3 cellular contexts compared by ENCODE assay signal in the genomic region with DNA sequence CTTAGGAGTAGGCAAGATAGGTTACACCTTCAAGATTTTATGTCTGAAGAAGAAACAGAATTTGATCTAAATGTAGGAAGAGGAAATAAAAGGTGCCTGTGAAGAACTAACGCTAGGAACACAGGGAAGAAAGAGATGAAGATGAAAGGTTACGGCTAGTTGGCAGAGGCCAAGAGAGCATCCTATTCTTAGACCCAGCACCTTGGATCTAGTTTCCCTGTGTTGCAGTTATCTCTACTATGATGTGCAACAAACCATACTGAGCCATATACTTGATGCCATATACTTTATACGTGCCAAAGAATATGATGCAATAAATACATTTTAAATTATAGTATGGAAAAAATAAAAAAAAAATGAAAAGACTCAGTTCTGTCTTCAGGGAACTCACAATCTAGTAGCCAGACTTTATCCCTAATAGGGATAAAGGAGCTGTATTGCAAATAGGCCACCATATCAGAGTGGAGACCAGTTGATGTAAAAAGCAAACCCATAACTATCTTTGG.
TF ChIP-seq lines count a peak whose summit lies in the region.

No MANE protein-coding gene starts in this region.

TF ChIP-seq in IMR-90, 13 proteins besides CTCF, POLR2A, EP300 and RAD21:
- no peak for TF ChIP-seq MAZ (IDR thresholded peaks at IDR 0.05; ENCODE audit: borderline replicate concordance, low read depth, low read length)
- peak; percentile 43; the same call in 1 of the 2 replicates for TF ChIP-seq CEBPB (IDR thresholded peaks at IDR 0.05; ENCODE audit: low read depth, low read length)
- no peak for TF ChIP-seq CHD1 (IDR thresholded peaks at IDR 0.05; ENCODE audit: low read depth, low read length)
- TF ChIP-seq ELK1 (IDR thresholded peaks at IDR 0.05; ENCODE audit: borderline replicate concordance, low read depth, low read length) = no peak
- TF ChIP-seq NFE2L2 (IDR thresholded peaks at IDR 0.05; ENCODE audit: low read depth, low read length) = no peak
- no peak for TF ChIP-seq RCOR1 (IDR thresholded peaks at IDR 0.05; ENCODE audit: insufficient replicate concordance, low read length)
- no peak for TF ChIP-seq MAFK (IDR thresholded peaks at IDR 0.05; ENCODE audit: low read depth, low read length)

TF ChIP-seq in K562, 482 proteins besides CTCF, POLR2A, EP300 and RAD21:
- TF ChIP-seq ZNF24 (IDR thresholded peaks at IDR 0.05) = no peak
- no peak for TF ChIP-seq ZNF644 (tag; IDR thresholded peaks at IDR 0.05; ENCODE audit: low read depth)
- no peak for TF ChIP-seq ZFP1 (CRISPR knock-in tag; IDR thresholded peaks at IDR 0.05)
- no peak for TF ChIP-seq NR2F6 (CRISPR knock-in tag; IDR thresholded peaks at IDR 0.05)
- no peak for TF ChIP-seq ZNF124 (CRISPR knock-in tag; IDR thresholded peaks at IDR 0.05)
- no peak for TF ChIP-seq CEBPG (CRISPR knock-in tag; IDR thresholded peaks at IDR 0.05)
- peak; percentile 31 to 82; a peak in 3 of 4 replicates for TF ChIP-seq CEBPG (tag; conservative IDR thresholded peaks at IDR 0.05 in 1 of 2, IDR thresholded peaks at IDR 0.05 in 1 of 2)
- no peak for TF ChIP-seq TFAM (CRISPR knock-in tag; conservative IDR thresholded peaks at IDR 0.05)
- no peak for TF ChIP-seq U2AF1 (optimal IDR thresholded peaks at IDR 0.05; ENCODE audit: low read depth, low read length)
- TF ChIP-seq TAF15 (IDR thresholded peaks at IDR 0.05; ENCODE audit: low read depth, low read length) = no peak
- no peak for TF ChIP-seq BDP1 (IDR thresholded peaks at IDR 0.05; ENCODE audit: insufficient read depth, insufficient read length)
- no peak for TF ChIP-seq SOX6 (IDR thresholded peaks at IDR 0.05)
- no peak for TF ChIP-seq ZNF143 (CRISPR knock-in tag; IDR thresholded peaks at IDR 0.05)
- peak; percentile 63 for TF ChIP-seq CEBPB (tag; IDR thresholded peaks at IDR 0.05)
- no peak for TF ChIP-seq USF1 (CRISPR knock-in tag; IDR thresholded peaks at IDR 0.05)

TF ChIP-seq in WTC11, 78 proteins besides CTCF, POLR2A, EP300 and RAD21:
- TF ChIP-seq MXD4 (CRISPR knock-in tag; IDR thresholded peaks at IDR 0.05; ENCODE audit: borderline replicate concordance) = no peak
